1 cellular context compared by ENCODE assay signal in the genomic region with DNA sequence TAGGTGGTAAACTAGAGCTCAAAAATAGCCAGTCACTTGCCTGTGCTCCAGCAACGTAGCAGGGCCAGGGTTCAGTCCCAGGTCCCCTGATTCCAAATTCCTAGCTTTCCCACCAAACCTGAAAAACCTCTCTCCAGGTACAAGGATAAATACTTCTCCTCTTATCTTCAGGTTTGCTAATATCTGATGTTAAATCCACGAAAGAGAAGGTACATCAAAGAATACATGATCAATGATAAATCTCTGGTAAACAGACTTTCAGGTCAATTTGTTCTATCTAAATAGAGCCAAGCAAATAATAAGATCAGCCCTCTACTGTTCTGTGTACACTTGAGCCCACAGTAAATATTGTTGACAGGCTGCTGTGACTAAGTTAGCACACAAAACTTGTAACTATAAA.
TF ChIP-seq lines count a peak whose summit lies in the region.

No MANE protein-coding gene starts in this region.

TF ChIP-seq in SK-N-SH treated with all-trans-retinoic acid at 6 μM for 48 hours, 23 proteins besides CTCF, POLR2A, EP300 and RAD21 (continued from another document):
- TF ChIP-seq, protein P1, sequence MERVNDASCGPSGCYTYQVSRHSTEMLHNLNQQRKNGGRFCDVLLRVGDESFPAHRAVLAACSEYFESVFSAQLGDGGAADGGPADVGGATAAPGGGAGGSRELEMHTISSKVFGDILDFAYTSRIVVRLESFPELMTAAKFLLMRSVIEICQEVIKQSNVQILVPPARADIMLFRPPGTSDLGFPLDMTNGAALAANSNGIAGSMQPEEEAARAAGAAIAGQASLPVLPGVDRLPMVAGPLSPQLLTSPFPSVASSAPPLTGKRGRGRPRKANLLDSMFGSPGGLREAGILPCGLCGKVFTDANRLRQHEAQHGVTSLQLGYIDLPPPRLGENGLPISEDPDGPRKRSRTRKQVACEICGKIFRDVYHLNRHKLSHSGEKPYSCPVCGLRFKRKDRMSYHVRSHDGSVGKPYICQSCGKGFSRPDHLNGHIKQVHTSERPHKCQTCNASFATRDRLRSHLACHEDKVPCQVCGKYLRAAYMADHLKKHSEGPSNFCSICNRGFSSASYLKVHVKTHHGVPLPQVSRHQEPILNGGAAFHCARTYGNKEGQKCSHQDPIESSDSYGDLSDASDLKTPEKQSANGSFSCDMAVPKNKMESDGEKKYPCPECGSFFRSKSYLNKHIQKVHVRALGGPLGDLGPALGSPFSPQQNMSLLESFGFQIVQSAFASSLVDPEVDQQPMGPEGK (CRISPR knock-in tag; IDR thresholded peaks at IDR 0.05; ENCODE audit: borderline replicate concordance) = no peak
- TF ChIP-seq, protein P2, sequence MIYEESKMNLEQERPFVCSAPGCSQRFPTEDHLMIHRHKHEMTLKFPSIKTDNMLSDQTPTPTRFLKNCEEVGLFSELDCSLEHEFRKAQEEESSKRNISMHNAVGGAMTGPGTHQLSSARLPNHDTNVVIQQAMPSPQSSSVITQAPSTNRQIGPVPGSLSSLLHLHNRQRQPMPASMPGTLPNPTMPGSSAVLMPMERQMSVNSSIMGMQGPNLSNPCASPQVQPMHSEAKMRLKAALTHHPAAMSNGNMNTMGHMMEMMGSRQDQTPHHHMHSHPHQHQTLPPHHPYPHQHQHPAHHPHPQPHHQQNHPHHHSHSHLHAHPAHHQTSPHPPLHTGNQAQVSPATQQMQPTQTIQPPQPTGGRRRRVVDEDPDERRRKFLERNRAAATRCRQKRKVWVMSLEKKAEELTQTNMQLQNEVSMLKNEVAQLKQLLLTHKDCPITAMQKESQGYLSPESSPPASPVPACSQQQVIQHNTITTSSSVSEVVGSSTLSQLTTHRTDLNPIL (CRISPR knock-in tag; IDR thresholded peaks at IDR 0.05; ENCODE audit: low read depth) = no peak
- TF ChIP-seq ZNF8 (CRISPR knock-in tag; IDR thresholded peaks at IDR 0.05) (no peak), ESRRG (CRISPR knock-in tag; IDR thresholded peaks at IDR 0.05) (no peak)
TF ChIP-seq in SK-N-SH treated with all-trans-retinoic acid at 6 μM for 48 hours: peak in this region for 0.
